1 cellular context compared by ENCODE assay signal in genomic region chr5:39015743-39016586, GRCh38.
TF ChIP-seq lines count a peak whose summit lies in the region.

No MANE protein-coding gene starts in this region.

TF ChIP-seq in HEK293T, 16 proteins besides CTCF, POLR2A, EP300 and RAD21 (continued from another document):
- TF ChIP-seq PKNOX1 (IDR thresholded peaks at IDR 0.05) = no peak
